ENCODE assay signal across 1 cellular context in the genomic region with DNA sequence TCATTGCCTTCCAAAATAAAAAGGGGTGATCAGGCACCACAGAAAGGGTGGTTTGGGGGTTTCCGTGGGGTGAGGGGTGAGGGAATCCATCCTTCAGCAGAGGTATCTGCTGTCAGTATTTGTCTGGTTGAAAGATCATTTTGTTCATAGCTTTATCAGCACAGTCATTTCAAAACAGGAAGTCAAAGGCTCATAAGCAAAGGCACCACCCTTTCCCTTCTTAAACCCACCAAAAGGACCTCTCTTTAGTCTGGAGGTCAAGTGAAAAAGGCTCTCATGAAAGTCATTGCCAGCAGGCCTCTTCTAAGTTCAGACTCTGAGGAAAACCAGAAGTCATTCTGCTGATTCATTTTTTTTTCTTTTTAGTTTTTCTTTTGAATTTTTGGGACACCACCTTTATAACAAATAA.
TF ChIP-seq lines count a peak whose summit lies in the region.

No MANE protein-coding gene starts in this region.

TF ChIP-seq in GM23338, 12 proteins besides CTCF, POLR2A, EP300 and RAD21 (continued from another document):
- TF ChIP-seq, protein P1, sequence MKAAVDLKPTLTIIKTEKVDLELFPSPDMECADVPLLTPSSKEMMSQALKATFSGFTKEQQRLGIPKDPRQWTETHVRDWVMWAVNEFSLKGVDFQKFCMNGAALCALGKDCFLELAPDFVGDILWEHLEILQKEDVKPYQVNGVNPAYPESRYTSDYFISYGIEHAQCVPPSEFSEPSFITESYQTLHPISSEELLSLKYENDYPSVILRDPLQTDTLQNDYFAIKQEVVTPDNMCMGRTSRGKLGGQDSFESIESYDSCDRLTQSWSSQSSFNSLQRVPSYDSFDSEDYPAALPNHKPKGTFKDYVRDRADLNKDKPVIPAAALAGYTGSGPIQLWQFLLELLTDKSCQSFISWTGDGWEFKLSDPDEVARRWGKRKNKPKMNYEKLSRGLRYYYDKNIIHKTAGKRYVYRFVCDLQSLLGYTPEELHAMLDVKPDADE (IDR thresholded peaks at IDR 0.05), result no peak
- TF ChIP-seq ZNF114 (CRISPR knock-in tag; IDR thresholded peaks at IDR 0.05) (no peak), STAT1 (IDR thresholded peaks at IDR 0.05; ENCODE audit: unreplicated experiment) (no peak), ZNF331 (CRISPR knock-in tag; IDR thresholded peaks at IDR 0.05; ENCODE audit: low read depth) (no peak), CREB1 (CRISPR knock-in tag; IDR thresholded peaks at IDR 0.05; ENCODE audit: low read depth) (no peak), NANOG (IDR thresholded peaks at IDR 0.05; ENCODE audit: borderline replicate concordance) (no peak)
- TF ChIP-seq, protein P2, sequence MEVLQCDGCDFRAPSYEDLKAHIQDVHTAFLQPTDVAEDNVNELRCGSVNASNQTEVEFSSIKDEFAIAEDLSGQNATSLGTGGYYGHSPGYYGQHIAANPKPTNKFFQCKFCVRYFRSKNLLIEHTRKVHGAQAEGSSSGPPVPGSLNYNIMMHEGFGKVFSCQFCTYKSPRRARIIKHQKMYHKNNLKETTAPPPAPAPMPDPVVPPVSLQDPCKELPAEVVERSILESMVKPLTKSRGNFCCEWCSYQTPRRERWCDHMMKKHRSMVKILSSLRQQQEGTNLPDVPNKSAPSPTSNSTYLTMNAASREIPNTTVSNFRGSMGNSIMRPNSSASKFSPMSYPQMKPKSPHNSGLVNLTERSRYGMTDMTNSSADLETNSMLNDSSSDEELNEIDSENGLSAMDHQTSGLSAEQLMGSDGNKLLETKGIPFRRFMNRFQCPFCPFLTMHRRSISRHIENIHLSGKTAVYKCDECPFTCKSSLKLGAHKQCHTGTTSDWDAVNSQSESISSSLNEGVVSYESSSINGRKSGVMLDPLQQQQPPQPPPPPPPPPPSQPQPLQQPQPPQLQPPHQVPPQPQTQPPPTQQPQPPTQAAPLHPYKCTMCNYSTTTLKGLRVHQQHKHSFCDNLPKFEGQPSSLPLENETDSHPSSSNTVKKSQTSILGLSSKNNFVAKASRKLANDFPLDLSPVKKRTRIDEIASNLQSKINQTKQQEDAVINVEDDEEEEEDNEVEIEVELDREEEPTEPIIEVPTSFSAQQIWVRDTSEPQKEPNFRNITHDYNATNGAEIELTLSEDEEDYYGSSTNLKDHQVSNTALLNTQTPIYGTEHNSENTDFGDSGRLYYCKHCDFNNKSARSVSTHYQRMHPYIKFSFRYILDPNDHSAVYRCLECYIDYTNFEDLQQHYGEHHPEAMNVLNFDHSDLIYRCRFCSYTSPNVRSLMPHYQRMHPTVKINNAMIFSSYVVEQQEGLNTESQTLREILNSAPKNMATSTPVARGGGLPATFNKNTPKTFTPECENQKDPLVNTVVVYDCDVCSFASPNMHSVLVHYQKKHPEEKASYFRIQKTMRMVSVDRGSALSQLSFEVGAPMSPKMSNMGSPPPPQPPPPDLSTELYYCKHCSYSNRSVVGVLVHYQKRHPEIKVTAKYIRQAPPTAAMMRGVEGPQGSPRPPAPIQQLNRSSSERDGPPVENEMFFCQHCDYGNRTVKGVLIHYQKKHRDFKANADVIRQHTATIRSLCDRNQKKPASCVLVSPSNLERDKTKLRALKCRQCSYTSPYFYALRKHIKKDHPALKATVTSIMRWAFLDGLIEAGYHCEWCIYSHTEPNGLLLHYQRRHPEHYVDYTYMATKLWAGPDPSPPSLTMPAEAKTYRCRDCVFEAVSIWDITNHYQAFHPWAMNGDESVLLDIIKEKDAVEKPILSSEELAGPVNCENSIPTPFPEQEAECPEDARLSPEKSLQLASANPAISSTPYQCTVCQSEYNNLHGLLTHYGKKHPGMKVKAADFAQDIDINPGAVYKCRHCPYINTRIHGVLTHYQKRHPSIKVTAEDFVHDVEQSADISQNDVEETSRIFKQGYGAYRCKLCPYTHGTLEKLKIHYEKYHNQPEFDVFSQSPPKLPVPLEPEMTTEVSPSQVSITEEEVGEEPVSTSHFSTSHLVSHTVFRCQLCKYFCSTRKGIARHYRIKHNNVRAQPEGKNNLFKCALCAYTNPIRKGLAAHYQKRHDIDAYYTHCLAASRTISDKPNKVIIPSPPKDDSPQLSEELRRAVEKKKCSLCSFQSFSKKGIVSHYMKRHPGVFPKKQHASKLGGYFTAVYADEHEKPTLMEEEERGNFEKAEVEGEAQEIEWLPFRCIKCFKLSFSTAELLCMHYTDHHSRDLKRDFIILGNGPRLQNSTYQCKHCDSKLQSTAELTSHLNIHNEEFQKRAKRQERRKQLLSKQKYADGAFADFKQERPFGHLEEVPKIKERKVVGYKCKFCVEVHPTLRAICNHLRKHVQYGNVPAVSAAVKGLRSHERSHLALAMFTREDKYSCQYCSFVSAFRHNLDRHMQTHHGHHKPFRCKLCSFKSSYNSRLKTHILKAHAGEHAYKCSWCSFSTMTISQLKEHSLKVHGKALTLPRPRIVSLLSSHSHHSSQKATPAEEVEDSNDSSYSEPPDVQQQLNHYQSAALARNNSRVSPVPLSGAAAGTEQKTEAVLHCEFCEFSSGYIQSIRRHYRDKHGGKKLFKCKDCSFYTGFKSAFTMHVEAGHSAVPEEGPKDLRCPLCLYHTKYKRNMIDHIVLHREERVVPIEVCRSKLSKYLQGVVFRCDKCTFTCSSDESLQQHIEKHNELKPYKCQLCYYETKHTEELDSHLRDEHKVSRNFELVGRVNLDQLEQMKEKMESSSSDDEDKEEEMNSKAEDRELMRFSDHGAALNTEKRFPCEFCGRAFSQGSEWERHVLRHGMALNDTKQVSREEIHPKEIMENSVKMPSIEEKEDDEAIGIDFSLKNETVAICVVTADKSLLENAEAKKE (CRISPR knock-in tag; IDR thresholded peaks at IDR 0.05), result no peak
